In genomic region chr1:26362331-26362730, GRCh38 we compare ENCODE assay signal across 1 cellular context.
TF ChIP-seq lines count a peak whose summit lies in the region.

No MANE protein-coding gene starts in this region.

TF ChIP-seq in K562, 482 proteins besides CTCF, POLR2A, EP300 and RAD21:
- no peak for TF ChIP-seq SNIP1 (IDR thresholded peaks at IDR 0.05; ENCODE audit: low read depth)
- TF ChIP-seq FOXK2 (conservative IDR thresholded peaks at IDR 0.05 in 1 of 2, IDR thresholded peaks at IDR 0.05 in 1 of 2; ENCODE audit: low read depth in 2 of 2), result no peak
- no peak for TF ChIP-seq PTBP1 (IDR thresholded peaks at IDR 0.05; ENCODE audit: low read depth, low read length)
- TF ChIP-seq CEBPG (CRISPR knock-in tag; IDR thresholded peaks at IDR 0.05), result no peak
- no peak for TF ChIP-seq CEBPG (tag; conservative IDR thresholded peaks at IDR 0.05 in 1 of 2, IDR thresholded peaks at IDR 0.05 in 1 of 2)
- TF ChIP-seq RBM25 (IDR thresholded peaks at IDR 0.05; ENCODE audit: low read depth, low read length, severe bottlenecking), result peak; percentile 82
- no peak for TF ChIP-seq OTX1 (CRISPR knock-in tag; IDR thresholded peaks at IDR 0.05)
- TF ChIP-seq ZFP36 (IDR thresholded peaks at IDR 0.05; ENCODE audit: low read depth, low read length, partially characterized antibody), result peak; percentile 20
- no peak for TF ChIP-seq ZNF217 (CRISPR knock-in tag; IDR thresholded peaks at IDR 0.05)
- no peak for TF ChIP-seq ZNF407 (IDR thresholded peaks at IDR 0.05; ENCODE audit: low read depth)
- TF ChIP-seq BCOR (IDR thresholded peaks at IDR 0.05), result 0 out of 2 replicates have a peak, but pooled peaks have one; percentile 13
- TF ChIP-seq TBL1XR1 (IDR thresholded peaks at IDR 0.05; ENCODE audit: low read length in 2 of 2), result no peak
- TF ChIP-seq DIDO1 (tag; IDR thresholded peaks at IDR 0.05; ENCODE audit: low read depth), result no peak
- TF ChIP-seq UBTF (IDR thresholded peaks at IDR 0.05; ENCODE audit: borderline replicate concordance in 1 of 2, low read depth in 2 of 2, low read length in 2 of 2), result no peak
